In the genomic region with DNA sequence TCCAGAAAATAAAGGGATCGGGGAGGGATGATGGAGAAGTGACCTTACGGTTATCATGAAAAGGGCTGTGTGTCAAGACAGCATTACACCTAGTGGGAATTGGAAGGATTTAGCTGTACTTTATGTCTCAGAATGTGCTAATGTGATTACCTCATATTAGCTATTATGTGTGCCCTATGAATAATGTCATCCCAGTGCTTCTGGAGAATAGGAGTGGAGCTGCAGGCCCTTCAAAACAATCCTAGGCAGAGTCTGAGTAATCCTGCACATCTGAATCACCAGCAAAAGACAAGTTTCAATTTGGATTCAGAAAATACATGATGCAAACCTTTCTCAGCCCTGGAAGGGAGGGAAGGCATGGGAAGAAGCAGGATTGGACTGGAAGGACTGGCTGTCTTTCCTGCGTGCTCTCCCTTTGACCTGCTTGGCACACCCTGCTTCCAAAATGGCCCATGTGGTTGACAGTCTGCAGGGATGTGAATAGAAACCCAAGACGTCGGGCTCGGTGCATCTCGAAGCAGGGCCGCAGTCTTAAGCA, we compare ENCODE assay signal across 8 cellular contexts. TPM values are rescaled to one million over a fixed set of nuclear protein-coding genes. Genes with fewer than 3 reads are reported as not detected.
DNase-seq lines count a peak whose midpoint lies in the region; ATAC-seq, FAIRE-seq and TF ChIP-seq lines count a peak whose summit lies in the region.

No MANE protein-coding gene starts in this region.

- H4K20me1 ChIP-seq in GM12878 (ENCODE audit: control insufficient read depth, insufficient read depth): no peaks in the 10 kb centered on the region
- no peaks in the 10 kb centered on the region for H4K20me1 ChIP-seq in keratinocyte (ENCODE audit: control insufficient read depth, extremely low read depth, insufficient read depth, low read length)
- no peaks in the 10 kb centered on the region for H4K20me1 ChIP-seq in smooth muscle cell (ENCODE audit: low read depth)

- no peak overlapping the region for H3K27ac ChIP-seq in GM12878 (ENCODE audit: control insufficient read depth, insufficient read depth)
- H3K27ac ChIP-seq in keratinocyte (ENCODE audit: control insufficient read depth, insufficient read depth, low read length): peak overlapping the region; percentile 94
- H3K27ac ChIP-seq in smooth muscle cell (ENCODE audit: low read depth): peak overlapping the region; percentile 99

- SMC1A ChIA-PET in GM12878 (lab: Charles Lee; ENCODE audit: uncharacterized antibody, unreplicated experiment): interaction anchor here (1.0 kb wide), 1 partner anchor 25 kb away, joined by 3 read pairs; no protein-coding TSS in a partner anchor

- FAIRE-seq in GM12878 (lab: Jason Lieb, UNC): no peak
- FAIRE-seq in keratinocyte (lab: Jason Lieb, UNC): peak; percentile 99

- dilution Hi-C loops in keratinocyte (cut with MboI; ENCODE audit: extremely low pct_ligation_motif_present, low sequenced_read_pairs): no loop called here

- no peak overlapping the region for H3K9ac ChIP-seq in GM12878 (ENCODE audit: control insufficient read depth, insufficient read depth, low read length)
- peak overlapping the region; percentile 62 for H3K9ac ChIP-seq in keratinocyte (ENCODE audit: control insufficient read depth, extremely low read depth, insufficient read depth, low read length)
- H3K9ac ChIP-seq in smooth muscle cell (ENCODE audit: low read depth): peak overlapping the region; percentile 84

- no peaks in the 10 kb centered on the region for H3K36me3 ChIP-seq in GM12878 (ENCODE audit: control insufficient read depth in 2 of 2, insufficient read depth in 2 of 2, low read length in 1 of 2)
- no peaks in the 10 kb centered on the region for H3K36me3 ChIP-seq in keratinocyte (ENCODE audit: control insufficient read depth in 2 of 2, extremely low read depth in 1 of 2, insufficient read depth in 2 of 2, low read length in 2 of 2)
- no peaks in the 10 kb centered on the region for H3K36me3 ChIP-seq in smooth muscle cell (ENCODE audit: low read depth)

- H3F3A ChIP-seq in smooth muscle cell (ENCODE audit: low read depth): peaks cover 40% of the 10 kb centered on the region

- H2AFZ ChIP-seq in GM12878 (ENCODE audit: control insufficient read depth, low read depth, low read length) (no peak overlapping the region), keratinocyte (ENCODE audit: control insufficient read depth, low read length) (no peak overlapping the region), smooth muscle cell (ENCODE audit: low read depth) (no peak overlapping the region)

- no peaks in the 10 kb centered on the region for H3K79me2 ChIP-seq in GM12878 (ENCODE audit: control insufficient read depth, insufficient read depth, low read length)
- H3K79me2 ChIP-seq in keratinocyte (ENCODE audit: control insufficient read depth, insufficient read depth, low read length): no peaks in the 10 kb centered on the region
- no peaks in the 10 kb centered on the region for H3K79me2 ChIP-seq in smooth muscle cell (ENCODE audit: low read depth)

- no TSS peak for BruUV-seq in GM12878 (replicated peaks; lab: Mats Ljungman, UMichigan)

- peaks cover 8% of the 10 kb centered on the region for H3K4me1 ChIP-seq in GM12878 (ENCODE audit: control insufficient read depth, insufficient read depth, low read length)
- H3K4me1 ChIP-seq in keratinocyte (ENCODE audit: control insufficient read depth, extremely low read depth, insufficient read depth, low read length): peaks cover 61% of the 10 kb centered on the region
- H3K4me1 ChIP-seq in smooth muscle cell (ENCODE audit: low read depth): peaks cover 43% of the 10 kb centered on the region

- WGBS in GM12878 (ENCODE audit: insufficient coverage, insufficient replicate concordance, low lambda C conversion rate, missing lambda C conversion rate): 87% methylated on average over 8 of the region's 8 CpGs
- WGBS in smooth muscle cell (ENCODE audit: low lambda C conversion rate): 81% methylated on average over 8 of the region's 8 CpGs

- TF ChIP-seq RAD21 in GM12878 (IDR thresholded peaks at IDR 0.05; ENCODE audit: insufficient read depth, low read depth, low read length): no peak

- ATAC-seq in GM12878 (no peak), HG03025 (IDR thresholded peaks at IDR 0.05; ENCODE audit: low FRiP score, unreplicated experiment) (no peak)

- H3K4me2 ChIP-seq in GM12878 (ENCODE audit: control insufficient read depth, insufficient read depth) (no peak overlapping the region), keratinocyte (ENCODE audit: control insufficient read depth, extremely low read depth, insufficient read depth, low read depth, low read length) (peak overlapping the region; percentile 67), smooth muscle cell (peak overlapping the region; percentile 70)

- RAD21 ChIA-PET in GM12878 (lab: Charles Lee; ENCODE audit: unreplicated experiment): no interaction called here

- no peak for TF ChIP-seq POLR2A in GM12878 (IDR thresholded peaks at IDR 0.05; ENCODE audit: low read depth, low read length)

- H3K9me1 ChIP-seq in keratinocyte (ENCODE audit: control insufficient read depth, extremely low read depth, insufficient read depth, low read length): no peaks in the 10 kb centered on the region

- no peak overlapping the region for H3K4me3 ChIP-seq in GM12878
- H3K4me3 ChIP-seq in keratinocyte (ENCODE audit: control insufficient read depth in 2 of 3, extremely low read depth in 1 of 3, insufficient read depth in 2 of 3, low read depth in 1 of 3, low read length in 3 of 3): no peak overlapping the region
- no peak overlapping the region for H3K4me3 ChIP-seq in smooth muscle cell

- intact Hi-C loops in GM12878 (cut with micrococcal nuclease; ENCODE audit: unreplicated experiment): no loop called here

- no peaks in the 10 kb centered on the region for H3K9me3 ChIP-seq in GM12878 (replicated peaks; ENCODE audit: control insufficient read depth, insufficient read depth, low read length)
- no peaks in the 10 kb centered on the region for H3K9me3 ChIP-seq in keratinocyte (ENCODE audit: control insufficient read depth, low read depth, low read length)
- H3K9me3 ChIP-seq in smooth muscle cell (replicated peaks; ENCODE audit: low read depth): no peaks in the 10 kb centered on the region

- in situ Hi-C loops in GM12878 (cut with MboI): no loop called here

- TF ChIP-seq CTCF in GM12878 (IDR thresholded peaks at IDR 0.05 in 2 of 3, conservative IDR thresholded peaks at IDR 0.05 in 1 of 3; ENCODE audit: control insufficient read depth in 2 of 3, extremely low read depth in 1 of 3, insufficient read depth in 1 of 3, low read depth in 3 of 3, low read length in 3 of 3): no peak
- peak in 1 of 3 experiments; percentile 9 for TF ChIP-seq CTCF in keratinocyte (optimal IDR thresholded peaks at IDR 0.05 in 1 of 3, IDR thresholded peaks at IDR 0.05 in 1 of 3, conservative IDR thresholded peaks at IDR 0.05 in 1 of 3; ENCODE audit: extremely low read depth in 1 of 3, insufficient read depth in 2 of 3, low read length in 3 of 3)
- no peak for TF ChIP-seq CTCF in smooth muscle cell (IDR thresholded peaks at IDR 0.05; ENCODE audit: borderline replicate concordance, insufficient read depth, poor library complexity, severe bottlenecking)

- no peak for TF ChIP-seq EP300 in GM12878 (IDR thresholded peaks at IDR 0.05; ENCODE audit: borderline replicate concordance in 1 of 2, control insufficient read depth in 1 of 2, low read depth in 2 of 2, low read length in 2 of 2)

- H3K27me3 ChIP-seq in GM12878 (replicated peaks in 1 of 2; ENCODE audit: control insufficient read depth in 2 of 2, insufficient read depth in 2 of 2, low read length in 1 of 2) (no peaks in the 10 kb centered on the region), keratinocyte (ENCODE audit: control insufficient read depth, extremely low read depth, insufficient read depth, low read length) (no peaks in the 10 kb centered on the region), smooth muscle cell (ENCODE audit: low read depth) (no peaks in the 10 kb centered on the region)

- CTCF ChIA-PET in GM12878 (lab: Yijun Ruan, JAX): interaction anchor here (0.5 to 1.3 kb wide), 3 partner anchors 13 to 687 kb away, joined by 3 to 4 read pairs (median 3); no protein-coding TSS in a partner anchor

- DNase-seq in GOT3 (lab: John Stamatoyannopoulos, UW) (peak; percentile 45), GM12878 (ENCODE audit: low read depth, low spot score) (no peak), keratinocyte (ENCODE audit: low read depth, low spot score) (peak; percentile 66), smooth muscle cell (lab: John Stamatoyannopoulos, UW; ENCODE audit: unreplicated experiment) (no peak), iPS-NIHi11 (ENCODE audit: low spot score) (no peak), foreskin melanocyte (no peak)
- DNase-seq in activated CD8-positive, alpha-beta memory T cell treated with anti-CD3 and anti-CD28 coated beads, Interleukin-2, amount 50 U/mL, for 4 hours: no peak

- POLR2A ChIA-PET in GM12878 (lab: Charles Lee): interaction anchor here (0.6 kb wide), 1 partner anchor 636 kb away, joined by 4 read pairs; no protein-coding TSS in a partner anchor

RNA-seq across cellular contexts. Expression of a gene that starts 54.1 kb away (rescaled TPM):
- 201 and 211 TPM in 2 replicates for total RNA-seq in GM12878 (2013; cell fraction: nucleolus; rRNA removed)
- 36.8 and 50.2 TPM in 2 replicates for total RNA-seq in GM12878 (2014; rRNA removed)
- 43.0 and 49.0 TPM in 2 replicates for total RNA-seq in GM12878 (2014; rRNA removed; fragmentation: Illumina TruSeq; extraction: Trizol)
- total RNA-seq in GM12878 (2021): 31.2 and 33.8 TPM in 2 replicates
- 39.2 TPM for polyA plus RNA-seq in GM12878 (2011; ENCODE audit: low read depth)
- polyA plus RNA-seq in GM12878 (2011; rRNA removed): 94.4 and 113 TPM in 2 replicates
- 36.8 and 38.2 TPM in 2 replicates for polyA plus RNA-seq in GM12878 (2011; cell fraction: cytosol; rRNA removed)
- 192 and 194 TPM in 2 replicates for polyA plus RNA-seq in GM12878 (2011; cell fraction: nucleus; rRNA removed)
- polyA plus RNA-seq in GM12878 (2012): 32.4 and 44.6 TPM in 2 replicates
- polyA plus RNA-seq in GM12878 (2014; fragmentation: Illumina TruSeq; extraction: Trizol): 50.1 and 68.9 TPM in 2 replicates
- 10 to 100 TPM; 22.0 to 26.2 TPM for polyA plus RNA-seq in GM12878 (2014; fragmentation: Nextera tagmentation; extraction: Ambion mirVana)
- 58.0 and 67.1 TPM in 2 replicates for polyA plus RNA-seq in GM12878 (2014; rRNA removed)
- 10 to 100 TPM; 10.8 to 17.9 TPM for polyA plus RNA-seq in GM12878 (2016; fragmentation: Nextera tagmentation; extraction: Ambion mirVana)
- 33.6 and 34.2 TPM in 2 replicates for polyA minus RNA-seq in GM12878 (2011; rRNA and poly(A)+ RNA removed)
- polyA minus RNA-seq in GM12878 (2011; cell fraction: cytosol; rRNA and poly(A)+ RNA removed): 9.8 and 11.7 TPM in 2 replicates
- polyA minus RNA-seq in GM12878 (2011; cell fraction: nucleus; rRNA and poly(A)+ RNA removed): 29.8 and 33.2 TPM in 2 replicates
- polyA plus RNA-seq in keratinocyte: 18.4 to 28.7 TPM (median 23.6 TPM) in 3 replicates
- polyA plus RNA-seq in keratinocyte (2011; ENCODE audit: low read depth): 9.5 TPM
- polyA plus RNA-seq in keratinocyte (2011; cell fraction: cytosol; rRNA removed): 11.2 and 26.8 TPM in 2 replicates
- 70.3 and 70.5 TPM in 2 replicates for polyA plus RNA-seq in keratinocyte (2011; cell fraction: nucleus; rRNA removed)
- polyA plus RNA-seq in keratinocyte (2012; ENCODE audit: low replicate concordance): 10.5 and 11.1 TPM in 2 replicates
- polyA minus RNA-seq in keratinocyte: 6.8 to 25.2 TPM (median 15.0 TPM) in 3 replicates
- polyA minus RNA-seq in keratinocyte (2011; cell fraction: cytosol; rRNA and poly(A)+ RNA removed): 8.2 TPM
- 11.1 and 25.7 TPM in 2 replicates for polyA minus RNA-seq in keratinocyte (2011; cell fraction: nucleus; rRNA and poly(A)+ RNA removed)
- 28.9 and 35.6 TPM in 2 replicates for total RNA-seq in smooth muscle cell
- 6.1 and 7.8 TPM in 2 replicates for polyA plus RNA-seq in smooth muscle cell

Comparison
In these comparisons a context has a peak if more than half of its experiments do, and no peak if none do; other contexts are left out.
1. DNase-seq: peak in GOT3 (single experiment) and keratinocyte (single experiment); none in GM12878 (single experiment), smooth muscle cell (single experiment), activated CD8-positive, alpha-beta memory T cell treated with anti-CD3 and anti-CD28 coated beads, Interleukin-2, amount 50 U/mL, for 4 hours (single experiment), iPS-NIHi11 (single experiment) and foreskin melanocyte (single experiment).